Comparison of ENCODE assay signal across 20 cellular contexts in genomic region chr10:121862042-121862441, GRCh38.
DNase-seq lines count a peak whose midpoint lies in the region; ATAC-seq, FAIRE-seq and TF ChIP-seq lines count a peak whose summit lies in the region.
"Had no signal": no experiment of that assay in that cellular context is flagged by ENCODE, and none has a peak within 500 bp of the region (broad histone marks: within the 10 kb centered on the region; RNA-seq: fewer than 3 reads in every experiment).

No MANE protein-coding gene starts in this region.

- TF ChIP-seq CTCF in A549 (IDR thresholded peaks at IDR 0.05) = no peak
- TF ChIP-seq CTCF in H9 (conservative IDR thresholded peaks at IDR 0.05) = no peak
- no peak for TF ChIP-seq CTCF in brain (conservative IDR thresholded peaks at IDR 0.05)
- no peak for TF ChIP-seq CTCF in neural progenitor cell (IDR thresholded peaks at IDR 0.05)

- H3K4me3 Mint-ChIP-seq in H9 = no peak overlapping the region
- no peak overlapping the region for H3K4me3 Mint-ChIP-seq in brain
- no peak overlapping the region for H3K4me3 Mint-ChIP-seq in neural progenitor cell
- no peak overlapping the region for H3K4me3 Mint-ChIP-seq in activated T-helper 17 cell treated with anti-CD3 and anti-CD28 coated beads, Interleukin-2, amount 50 U/mL, for 72 hours
- H3K4me3 Mint-ChIP-seq: B cell; CD8-positive, alpha-beta T cell had no signal

- no peak overlapping the region for H2BK20ac ChIP-seq in H9 (ENCODE audit: low read depth, low read length, poor library complexity, severe bottlenecking)

- H3K4me1 Mint-ChIP-seq in H9 = 0 out of 4 replicates have a peak, but pooled peaks cover 0 to 3% of the 10 kb centered on the region in 2 experiments
- H3K4me1 Mint-ChIP-seq in brain = peaks cover 27% of the 10 kb centered on the region
- H3K4me1 Mint-ChIP-seq in neural progenitor cell = peaks cover 47% of the 10 kb centered on the region
- H3K4me1 Mint-ChIP-seq in activated T-helper 17 cell treated with anti-CD3 and anti-CD28 coated beads, Interleukin-2, amount 50 U/mL, for 72 hours = peaks cover 4% of the 10 kb centered on the region

- H2BK15ac ChIP-seq in H9 (ENCODE audit: low read depth, low read length) = no peak overlapping the region

- H3K79me1 ChIP-seq in H9 (ENCODE audit: insufficient read depth, low read depth, low read length, poor library complexity, severe bottlenecking) = no peaks in the 10 kb centered on the region

- no peaks in the 10 kb centered on the region for H3K27me3 Mint-ChIP-seq in H9 (ENCODE audit: low read depth)
- H3K27me3 Mint-ChIP-seq in brain = no peaks in the 10 kb centered on the region
- H3K27me3 Mint-ChIP-seq in neural progenitor cell (ENCODE audit: insufficient read depth, low read depth) = peaks cover 6% of the 10 kb centered on the region
- H3K27me3 Mint-ChIP-seq in activated T-helper 17 cell treated with anti-CD3 and anti-CD28 coated beads, Interleukin-2, amount 50 U/mL, for 72 hours = no peaks in the 10 kb centered on the region
- H3K27me3 Mint-ChIP-seq: B cell had no signal

- no peak overlapping the region for H4K5ac ChIP-seq in H9 (ENCODE audit: insufficient read length, low read depth, low read length)

- H2AFZ ChIP-seq in H9 (ENCODE audit: low read length) (no peak overlapping the region), neural progenitor cell (replicated peaks) (no peak overlapping the region)
- H2AFZ ChIP-seq: GM23248 had no signal

- POLR2A ChIA-PET in A549 (lab: Yijun Ruan, JAX) = no interaction called here

- H3K4me3 ChIP-seq in A549 = no peak overlapping the region
- no peak overlapping the region for H3K4me3 ChIP-seq in neural progenitor cell
- H3K4me3 ChIP-seq: BLaER1 treated with 17β-estradiol and CSF1 and Interleukin-3, amounts not matched to agents 10 nM and 100 nM; GM12878; GM23248; K562 had no signal

- H2BK120ac ChIP-seq in H9 (ENCODE audit: low read depth, low read length, poor library complexity, severe bottlenecking) = no peak overlapping the region

- no peak for TF ChIP-seq POLR2A in A549 (IDR thresholded peaks at IDR 0.05; ENCODE audit: low read length)

- H3K4ac ChIP-seq in H9 (ENCODE audit: low read depth, low read length) = no peak overlapping the region

- H3K27ac ChIP-seq in A549 (no peak overlapping the region), H9 (ENCODE audit: insufficient read length, low read depth, low read length) (no peak overlapping the region), neural progenitor cell (peak overlapping the region; percentile 57)
- H3K27ac ChIP-seq: BLaER1 treated with 17β-estradiol and CSF1 and Interleukin-3, amounts not matched to agents 10 nM and 100 nM; GM23248 had no signal

- no peaks in the 10 kb centered on the region for H3K23me2 ChIP-seq in H9 (ENCODE audit: insufficient read length, low read depth, low read length, poor library complexity, severe bottlenecking)

- no peak overlapping the region for H3K14ac ChIP-seq in H9 (ENCODE audit: insufficient read depth, low read length)

- H3K4me2 ChIP-seq in A549 = no peak overlapping the region
- H3K4me2 ChIP-seq in H9 (ENCODE audit: insufficient read depth, insufficient read length, low read length) = no peak overlapping the region
- peak overlapping the region; percentile 1 for H3K4me2 ChIP-seq in neural progenitor cell
- H3K4me2 ChIP-seq: BLaER1 treated with 17β-estradiol and CSF1 and Interleukin-3, amounts not matched to agents 10 nM and 100 nM had no signal

- H3K9me3 Mint-ChIP-seq in H9 = peaks cover 5 to 7% of the 10 kb centered on the region in 2 experiments; a peak in 3 of 5 replicates
- H3K9me3 Mint-ChIP-seq in brain = peaks cover 11 to 23% (median 16%) of the 10 kb centered on the region in 5 experiments
- H3K9me3 Mint-ChIP-seq in neural progenitor cell = peaks cover 17% of the 10 kb centered on the region
- H3K9me3 Mint-ChIP-seq in activated T-helper 17 cell treated with anti-CD3 and anti-CD28 coated beads, Interleukin-2, amount 50 U/mL, for 72 hours = no peaks in the 10 kb centered on the region

- no peak for TF ChIP-seq EP300 in A549 (IDR thresholded peaks at IDR 0.05)

- CTCF ChIA-PET in A549 (lab: Yijun Ruan, JAX) = interaction anchor here (1.0 kb wide), 1 partner anchor 15 kb away, joined by 3 read pairs; no protein-coding TSS in a partner anchor

- H3T11ph ChIP-seq in H9 (ENCODE audit: low read length) = no peak overlapping the region

- no peak overlapping the region for H3K9ac ChIP-seq in H9 (ENCODE audit: extremely low read depth, insufficient read length, low read length)
- H3K9ac ChIP-seq in neural progenitor cell = no peak overlapping the region
- H3K9ac ChIP-seq: BLaER1 treated with 17β-estradiol and CSF1 and Interleukin-3, amounts not matched to agents 10 nM and 100 nM; GM23248 had no signal

- no peaks in the 10 kb centered on the region for H3K36me3 ChIP-seq in neural progenitor cell

- no peaks in the 10 kb centered on the region for H3K9me3 ChIP-seq in A549
- H3K9me3 ChIP-seq in H9 (ENCODE audit: control insufficient read depth, low read depth, low read length) = no peaks in the 10 kb centered on the region
- H3K9me3 ChIP-seq in neural progenitor cell (ENCODE audit: low read depth) = no peaks in the 10 kb centered on the region

- H4K20me1 ChIP-seq in H9 (ENCODE audit: control insufficient read depth, insufficient read depth, insufficient read length) (no peaks in the 10 kb centered on the region), neural progenitor cell (ENCODE audit: low read depth) (no peaks in the 10 kb centered on the region)
- H4K20me1 ChIP-seq: BLaER1 treated with 17β-estradiol and CSF1 and Interleukin-3, amounts not matched to agents 10 nM and 100 nM had no signal

- H3F3A ChIP-seq in neural progenitor cell (ENCODE audit: low read depth) = no peaks in the 10 kb centered on the region

- H2BK5ac ChIP-seq in H9 (ENCODE audit: insufficient read length, low read length) = no peak overlapping the region

- no peak for FAIRE-seq in A549 (lab: Jason Lieb, UNC)
- FAIRE-seq: GM12878, GM19239, K562 had no signal

- H3K4me1 ChIP-seq in A549 (no peaks in the 10 kb centered on the region), H9 (ENCODE audit: insufficient read depth, low read length) (no peaks in the 10 kb centered on the region), neural progenitor cell (peaks cover 24% of the 10 kb centered on the region)

- H2AK5ac ChIP-seq in H9 (ENCODE audit: insufficient read length, low read length) = no peak overlapping the region

- DNase-seq in A549 (ENCODE audit: low read depth in 1 of 2, low spot score in 1 of 2) (no peak), H9 (no peak), neural progenitor cell (ENCODE audit: low spot score) (no peak), SW 1271 (lab: John Stamatoyannopoulos, UW) (no peak), NCI-H1105 treated with DMSO at 0.1 percent for 48 hours (lab: John Stamatoyannopoulos, UW) (no peak)
- DNase-seq: 8988T; CD8-positive, alpha-beta T cell; COR-L47; DMS53; DND-41; EL; GM23248; H7 had no signal

- 97% methylated on average over 7 of the region's 7 CpGs for WGBS in A549 (ENCODE audit: missing lambda C conversion rate)
- no CpG with 5 or more reads among the region's 7 CpGs for whole genome bisulfite sequencing in H9 (ENCODE audit: extremely low coverage, insufficient read length, low lambda C conversion rate)

- H3K18ac ChIP-seq in H9 (ENCODE audit: insufficient read length, low read depth, low read length) = no peak overlapping the region

- TF ChIP-seq RAD21 in A549 (conservative IDR thresholded peaks at IDR 0.05 in 1 of 2, IDR thresholded peaks at IDR 0.05 in 1 of 2) = no peak

- no peak overlapping the region for H3K23ac ChIP-seq in H9 (ENCODE audit: insufficient read length, low read depth, low read length)

- H3K36me3 Mint-ChIP-seq in H9 (ENCODE audit: insufficient read depth in 1 of 3, low read depth in 3 of 3) (peaks cover 23 to 34% (median 34%) of the 10 kb centered on the region in 3 experiments), brain (peaks cover 77% of the 10 kb centered on the region), neural progenitor cell (peaks cover 42% of the 10 kb centered on the region)
- peaks cover 29% of the 10 kb centered on the region for H3K36me3 Mint-ChIP-seq in activated T-helper 17 cell treated with anti-CD3 and anti-CD28 coated beads, Interleukin-2, amount 50 U/mL, for 72 hours (ENCODE audit: low read depth)

- H3K79me2 ChIP-seq in H9 (ENCODE audit: insufficient read depth, low read length) = no peaks in the 10 kb centered on the region
- H3K79me2 ChIP-seq in neural progenitor cell (ENCODE audit: low read depth) = no peaks in the 10 kb centered on the region

- no peak overlapping the region for H4K8ac ChIP-seq in H9 (replicated peaks; ENCODE audit: insufficient read length, low read depth, low read length)

- no peak overlapping the region for H2BK12ac ChIP-seq in H9 (ENCODE audit: insufficient read length, low read depth, low read length)

- no peak overlapping the region for H3K56ac ChIP-seq in H9 (ENCODE audit: insufficient read length, low read depth, low read length)

- no peak for ATAC-seq in A549
- no peak for ATAC-seq in activated T-helper 17 cell treated with anti-CD3 and anti-CD28 coated beads, Interleukin-2, amount 50 U/mL, for 72 hours (replicated peaks)
- ATAC-seq: CD8-positive, alpha-beta T cell; GM12878; K562 had no signal

- H3K27ac Mint-ChIP-seq in H9 (peak overlapping the region in 2 of 3 experiments; percentile 27; a peak in 3 of 7 replicates), brain (peak overlapping the region in 3 of 5 experiments; percentile 51 to 66 (median 59)), neural progenitor cell (peak overlapping the region; percentile 80)
- no peak overlapping the region for H3K27ac Mint-ChIP-seq in activated T-helper 17 cell treated with anti-CD3 and anti-CD28 coated beads, Interleukin-2, amount 50 U/mL, for 72 hours
- H3K27ac Mint-ChIP-seq: B cell; CD8-positive, alpha-beta T cell had no signal

- no peak overlapping the region for H4K91ac ChIP-seq in H9 (ENCODE audit: insufficient read length, low read depth, low read length)

- no peaks in the 10 kb centered on the region for H3K27me3 ChIP-seq in H9 (ENCODE audit: insufficient read depth, low read length)
- no peaks in the 10 kb centered on the region for H3K27me3 ChIP-seq in neural progenitor cell
- H3K27me3 ChIP-seq: BLaER1 treated with 17β-estradiol and CSF1 and Interleukin-3, amounts not matched to agents 10 nM and 100 nM had no signal
